ENCODE assay signal across 24 cellular contexts in the genomic region with DNA sequence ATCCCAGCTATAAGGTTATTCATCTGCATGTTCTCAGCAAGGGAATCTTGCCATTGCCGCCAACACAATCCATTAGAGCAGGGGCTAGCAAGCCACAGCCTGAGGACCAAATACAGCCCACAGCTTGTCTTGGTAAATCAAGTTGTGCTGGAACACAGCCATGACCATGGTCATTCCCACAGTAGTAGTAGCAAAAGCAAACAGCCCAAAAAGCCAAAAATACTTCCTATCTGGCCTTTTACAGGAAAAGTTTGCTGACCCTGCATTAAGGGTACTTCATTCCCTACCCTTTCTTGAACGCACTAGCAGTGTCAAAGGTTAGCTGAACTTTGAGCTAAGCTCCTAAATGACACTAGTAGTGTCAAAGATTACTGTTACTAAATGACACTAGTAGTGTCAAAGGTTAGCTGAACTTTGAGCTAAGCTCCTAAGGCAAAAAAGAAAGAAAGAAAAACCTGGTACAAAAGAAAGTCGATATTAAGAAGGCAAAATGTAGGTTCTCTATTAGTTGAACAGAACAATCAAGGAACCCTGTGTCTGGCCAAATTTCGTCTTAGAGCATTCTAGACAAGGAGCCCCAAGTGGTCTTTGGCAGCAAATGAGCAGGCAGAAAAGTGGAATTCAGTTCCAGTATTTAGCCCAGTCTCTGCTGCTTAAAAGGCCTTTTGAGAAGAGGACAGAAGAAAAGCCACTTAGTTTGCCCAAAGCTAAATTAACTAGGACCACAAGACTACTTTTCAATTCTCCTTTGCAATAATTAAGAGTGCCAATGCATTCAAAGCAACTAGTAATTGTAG.
DNase-seq lines count a peak whose midpoint lies in the region; ATAC-seq, FAIRE-seq and TF ChIP-seq lines count a peak whose summit lies in the region.
"Had no signal": no experiment of that assay in that cellular context is flagged by ENCODE, and none has a peak within 500 bp of the region (broad histone marks: within the 10 kb centered on the region; RNA-seq: fewer than 3 reads in every experiment).

No MANE protein-coding gene starts in this region.

- in situ Hi-C loops in ACHN (cut with HindIII; ENCODE audit: low pct_ligation_motif_present, low pct_unique_long_range_greater_than_20kb, low sequenced_read_pairs), result no loop called here

- no peak for TF ChIP-seq CTCF in foreskin keratinocyte (conservative IDR thresholded peaks at IDR 0.05)

- intact Hi-C loops in left cardiac atrium (cut with DNase I), result loop anchor here in 1 of 2 donors (10.0 kb wide), 1 partner anchor 101 kb away; no protein-coding TSS in a partner anchor
- intact Hi-C loops in left ventricle myocardium superior (cut with micrococcal nuclease), result no loop called here

- DNase-seq in left cardiac atrium (no peak), left ventricle myocardium superior (no peak), islet precursor cell (peak; percentile 45), pons (ENCODE audit: low spot score) (peak; percentile 50), ACHN (no peak), NCI-H2029 (lab: John Stamatoyannopoulos, UW) (no peak), foreskin keratinocyte (no peak), GM12892 (ENCODE audit: insufficient read length) (no peak)
- DNase-seq: 8988T; activated naive CD4-positive, alpha-beta T cell; activated T-cell treated with anti-CD3 and anti-CD28 coated beads, Interleukin-2, amount 50 U/mL, for 24 hours; AML-193; dermis blood vessel endothelial cell; DMS53; NCI-H1105; NCI-H1930; NCI-H226; NCI-H748 treated with DMSO at 0.1 percent for 48 hours; pancreas; stimulated activated CD8-positive, alpha-beta memory T cell treated with anti-CD3 and anti-CD28 coated beads, Interleukin-4, amount 100 ng/mL, for 48 hours; stomach had no signal

- FAIRE-seq in GM12892 (lab: Jason Lieb, UNC), result no peak
- FAIRE-seq: H54, pancreas had no signal

- H3K27me3 ChIP-seq in foreskin keratinocyte, result no peaks in the 10 kb centered on the region
- H3K27me3 ChIP-seq: pancreas, SJSA1, stomach had no signal

- no peak for TF ChIP-seq POLR2A in GM12892 (IDR thresholded peaks at IDR 0.05; ENCODE audit: low read depth, low read length)

- no peaks in the 10 kb centered on the region for H3K4me1 ChIP-seq in foreskin keratinocyte

- ATAC-seq in left cardiac atrium (peak; percentile 27 to 47), left ventricle myocardium superior (no peak), foreskin keratinocyte (no peak)
- ATAC-seq: natural killer cell treated with Interleukin-12 subunit alpha and Interleukin-12 subunit beta and Interleukin-15 and Interleukin-18, amount 100 ng/mL, for 72 hours had no signal

- H3K27ac ChIP-seq in foreskin keratinocyte, result no peak overlapping the region
- H3K27ac ChIP-seq: pancreas, SJSA1, stomach had no signal

Comparison
In these comparisons a context has a peak if more than half of its experiments do, and no peak if none do; other contexts are left out.
1. ATAC-seq: peak in left cardiac atrium (2 of 2); none in left ventricle myocardium superior (single experiment) and foreskin keratinocyte (single experiment).
2. DNase-seq: peak in islet precursor cell (single experiment) and pons (single experiment); none in left cardiac atrium (single experiment), left ventricle myocardium superior (single experiment), ACHN (single experiment), NCI-H2029 (single experiment), foreskin keratinocyte (0 of 2) and GM12892 (single experiment).